In the genomic region with DNA sequence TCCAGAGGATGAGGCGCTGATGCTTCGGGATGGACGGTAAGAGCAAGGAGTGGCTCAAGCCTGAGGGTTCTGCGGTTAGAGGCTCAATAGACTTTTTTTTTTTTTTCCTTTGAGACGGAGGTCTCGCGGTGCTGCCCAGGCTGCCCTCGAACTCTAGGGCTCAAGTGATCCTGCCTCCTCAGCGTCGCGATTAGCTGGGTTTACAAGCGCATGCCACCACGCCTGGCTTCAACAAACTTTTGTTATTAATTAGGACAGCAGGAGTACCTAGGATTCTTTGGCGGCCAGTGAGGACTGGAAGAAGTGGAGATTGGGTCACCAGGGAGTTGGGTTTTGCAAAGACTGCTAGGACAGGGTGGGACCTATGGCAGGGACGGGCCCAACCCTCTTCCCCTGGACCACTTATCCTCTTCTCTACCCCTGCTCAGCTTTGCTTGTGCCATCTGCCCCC, we compare ENCODE assay signal across 7 cellular contexts. TPM values are rescaled to one million over a fixed set of nuclear protein-coding genes. Genes with fewer than 3 reads are reported as not detected.
DNase-seq lines count a peak whose midpoint lies in the region; ATAC-seq and TF ChIP-seq lines count a peak whose summit lies in the region.

No MANE protein-coding gene starts in this region.

- peaks cover 24% of the 10 kb centered on the region for H3K4me1 ChIP-seq in body of pancreas
- H3K4me1 ChIP-seq in tibial artery: peaks cover 0 to 31% (median 17%) of the 10 kb centered on the region in 4 donors

- no peaks in the 10 kb centered on the region for H3K9me3 ChIP-seq in MG63
- H3K9me3 ChIP-seq in body of pancreas: no peaks in the 10 kb centered on the region
- no peaks in the 10 kb centered on the region for H3K9me3 ChIP-seq in tibial artery

- 2 to 4% methylated on average over 15 of the region's 15 CpGs for WGBS in body of pancreas, 2 donors

- no peak for TF ChIP-seq CTCF in GM12865 (IDR thresholded peaks at IDR 0.05; ENCODE audit: insufficient read depth, low read depth, low read length, missing control alignments)
- no peak for TF ChIP-seq CTCF in body of pancreas (IDR thresholded peaks at IDR 0.05)
- no peak for TF ChIP-seq CTCF in tibial artery (IDR thresholded peaks at IDR 0.05)

- no peaks in the 10 kb centered on the region for H3K27me3 ChIP-seq in MG63
- no peaks in the 10 kb centered on the region for H3K27me3 ChIP-seq in body of pancreas
- no peaks in the 10 kb centered on the region for H3K27me3 ChIP-seq in tibial artery

- intact Hi-C loops in body of pancreas (cut with DNase I) (no loop called here), left colon (cut with DNase I, micrococcal nuclease) (no loop called here), tibial artery (cut with DNase I; ENCODE audit: low total_unique reads) (no loop called here)

- H3K27ac ChIP-seq in body of pancreas (peak overlapping the region in 2 of 4 donors; percentile 73 to 74), tibial artery (peak overlapping the region; percentile 92 to 96)

- peaks cover 43% of the 10 kb centered on the region for H3K36me3 ChIP-seq in MG63
- H3K36me3 ChIP-seq in body of pancreas (replicated peaks in 1 of 2; ENCODE audit: insufficient read depth in 1 of 2, low read depth in 2 of 2): peaks cover 0 to 5% of the 10 kb centered on the region in 2 donors
- H3K36me3 ChIP-seq in tibial artery: peaks cover 17 to 53% (median 33%) of the 10 kb centered on the region in 3 donors

- no peak for TF ChIP-seq POLR2A in body of pancreas (IDR thresholded peaks at IDR 0.05)

- peak overlapping the region; percentile 98 for H3K4me3 ChIP-seq in GM12865 (ENCODE audit: low read depth, low read length)
- H3K4me3 ChIP-seq in MG63: peak overlapping the region; percentile 96
- peak overlapping the region; percentile 6 to 59 for H3K4me3 ChIP-seq in body of pancreas
- H3K4me3 ChIP-seq in tibial artery: peak overlapping the region; percentile 67 to 76

- peak; percentile 2 for ATAC-seq in body of pancreas
- peak; percentile 26 for ATAC-seq in left colon

- peak; percentile 40 for DNase-seq in GM12865 (ENCODE audit: low read depth)
- peak; percentile 26 for DNase-seq in MG63
- no peak for DNase-seq in body of pancreas
- DNase-seq in left colon: no peak
- no peak for DNase-seq in tibial artery
- DNase-seq in NCI-H2171 treated with DMSO at 0.1 percent for 48 hours (lab: John Stamatoyannopoulos, UW): no peak
- DNase-seq in NCI-H1092 treated with DMSO at 0.1 percent for 48 hours (lab: John Stamatoyannopoulos, UW): no peak

RNA-seq across cellular contexts. Expression of gene SCNM1, which starts 0.6 kb away (rescaled TPM):
- total RNA-seq in MG63 (2014; rRNA removed; shearing (Covaris generic); ENCODE audit: low replicate concordance): 43.1 and 69.6 TPM in 2 replicates
- total RNA-seq in body of pancreas (10 to 100 TPM; 16.2 to 28.0 TPM), left colon (10 to 100 TPM; 22.6 to 26.2 TPM)

RNA-seq across cellular contexts. Expression of gene LYSMD1, which starts 0.8 kb away (rescaled TPM):
- 2.0 and 11.4 TPM in 2 replicates for total RNA-seq in MG63 (2014; rRNA removed; shearing (Covaris generic); ENCODE audit: low replicate concordance)
- total RNA-seq in body of pancreas: 1 to 10 TPM; 6.7 to 9.6 TPM
- total RNA-seq in left colon: 1 to 10 TPM; 6.8 to 9.2 TPM

RNA-seq across cellular contexts. Expression of gene TMOD4, which starts 9.2 kb away (rescaled TPM):
- not detected in 2 replicates for total RNA-seq in MG63 (2014; rRNA removed; shearing (Covaris generic); ENCODE audit: low replicate concordance)
- 1 to 10 TPM in 1 of 2 donors, not detected in 1; 3.0 TPM for total RNA-seq in body of pancreas
- 1 to 10 TPM; 1.2 to 1.6 TPM for total RNA-seq in left colon

RNA-seq across cellular contexts. Expression of gene TNFAIP8L2, which starts 10.1 kb away (rescaled TPM):
- not detected in 2 replicates for total RNA-seq in MG63 (2014; rRNA removed; shearing (Covaris generic); ENCODE audit: low replicate concordance)
- total RNA-seq in body of pancreas (1 to 10 TPM in 1 of 2 donors, under 1 TPM in 1; 0.99 to 1.6 TPM), left colon (1 to 10 TPM in 1 of 2 donors, under 1 TPM in 1; 0.40 to 2.8 TPM)

RNA-seq across cellular contexts. Expression of gene SEMA6C, which starts 20.1 kb away (rescaled TPM):
- 1.4 TPM in 1 of 2 replicates, not detected in the other for total RNA-seq in MG63 (2014; rRNA removed; shearing (Covaris generic); ENCODE audit: low replicate concordance)
- total RNA-seq in body of pancreas: 1 to 10 TPM; 3.6 to 5.3 TPM
- 1 to 10 TPM; 2.7 to 2.8 TPM for total RNA-seq in left colon

Comparison
In these comparisons a context has a peak if more than half of its experiments do, and no peak if none do; other contexts are left out.
1. DNase-seq: peak in GM12865 (single experiment) and MG63 (single experiment); none in body of pancreas (0 of 4), left colon (0 of 2), tibial artery (0 of 2), NCI-H2171 treated with DMSO at 0.1 percent for 48 hours (single experiment) and NCI-H1092 treated with DMSO at 0.1 percent for 48 hours (single experiment).
2. H3K4me3 ChIP-seq: peak in every context shown above with its lines; median percentile 98 in GM12865; 96 in MG63; 72 in tibial artery; 32 in body of pancreas.